In genomic region chr14:49220492-49220891, GRCh38 we compare ENCODE assay signal across 16 cellular contexts.
"Had no signal": no experiment of that assay in that cellular context is flagged by ENCODE, and none has a peak within 500 bp of the region (broad histone marks: within the 10 kb centered on the region; RNA-seq: fewer than 3 reads in every experiment).

No MANE protein-coding gene starts in this region.

- H3K36me3 Mint-ChIP-seq: activated CD4-positive, alpha-beta memory T cell treated with anti-CD3 and anti-CD28 coated beads for 36 hours; activated naive CD8-positive, alpha-beta T cell treated with anti-CD3 and anti-CD28 coated beads for 36 hours; memory B cell had no signal

- H3K4me3 Mint-ChIP-seq: activated CD4-positive, alpha-beta memory T cell treated with anti-CD3 and anti-CD28 coated beads for 36 hours; activated naive CD8-positive, alpha-beta T cell treated with anti-CD3 and anti-CD28 coated beads for 36 hours; activated T-cell treated with anti-CD3 and anti-CD28 coated beads, Interleukin-2, amount 50 U/mL, for 72 hours; memory B cell; nephron had no signal

- FAIRE-seq: endothelial cell of umbilical vein had no signal

- H3K36me3 ChIP-seq: left ventricle myocardium inferior had no signal

- DNase-seq: activated CD4-positive, alpha-beta memory T cell treated with anti-CD3 and anti-CD28 coated beads for 36 hours; activated CD4-positive, CD25-positive, alpha-beta regulatory T cell treated with anti-CD3 and anti-CD28 coated beads, Interleukin-2, amount 50 U/mL, for 72 hours; activated gamma-delta T cell treated with Interleukin-2 at 50 U/mL for 16 hours; activated naive CD8-positive, alpha-beta T cell treated with anti-CD3 and anti-CD28 coated beads for 36 hours; activated T-cell treated with anti-CD3 and anti-CD28 coated beads, Interleukin-2, amount 50 U/mL, for 72 hours; anterior cingulate cortex; effector CD4-positive, alpha-beta T cell; foreskin melanocyte; head of caudate nucleus; left ventricle myocardium inferior; stimulated activated CD4-positive, alpha-beta T cell treated with anti-CD3 and anti-CD28 coated beads, Interleukin-2, amount 100 ng/mL, for 48 hours; stimulated activated naive CD4-positive, alpha-beta T cell treated with Interleukin-2 at 50 U/mL for 16 hours had no signal

- H3K27ac Mint-ChIP-seq: activated CD4-positive, alpha-beta memory T cell treated with anti-CD3 and anti-CD28 coated beads for 36 hours; activated naive CD8-positive, alpha-beta T cell treated with anti-CD3 and anti-CD28 coated beads for 36 hours; activated T-cell treated with anti-CD3 and anti-CD28 coated beads, Interleukin-2, amount 50 U/mL, for 72 hours; memory B cell; nephron had no signal

- H3K4me3 ChIP-seq: coronary artery, left ventricle myocardium inferior had no signal

- H3K27ac ChIP-seq: coronary artery, left ventricle myocardium inferior had no signal

- H3K4me1 ChIP-seq: left ventricle myocardium inferior had no signal

- H3K4me1 Mint-ChIP-seq: activated naive CD8-positive, alpha-beta T cell treated with anti-CD3 and anti-CD28 coated beads for 36 hours; memory B cell; nephron had no signal

- H3K27me3 Mint-ChIP-seq: activated CD4-positive, alpha-beta memory T cell treated with anti-CD3 and anti-CD28 coated beads for 36 hours; activated naive CD8-positive, alpha-beta T cell treated with anti-CD3 and anti-CD28 coated beads for 36 hours; memory B cell had no signal

- ATAC-seq: activated T-cell treated with anti-CD3 and anti-CD28 coated beads, Interleukin-2, amount 50 U/mL, for 72 hours had no signal

- H3K9me3 Mint-ChIP-seq: activated CD4-positive, alpha-beta memory T cell treated with anti-CD3 and anti-CD28 coated beads for 36 hours; activated naive CD8-positive, alpha-beta T cell treated with anti-CD3 and anti-CD28 coated beads for 36 hours; activated T-cell treated with anti-CD3 and anti-CD28 coated beads, Interleukin-2, amount 50 U/mL, for 72 hours; memory B cell; nephron had no signal
